In genomic region chr2:130873700-130874346, GRCh38 we compare ENCODE assay signal across 8 cellular contexts. TPM values are rescaled to one million over a fixed set of nuclear protein-coding genes. Genes with fewer than 3 reads are reported as not detected.
DNase-seq lines count a peak whose midpoint lies in the region; ATAC-seq and TF ChIP-seq lines count a peak whose summit lies in the region.

No MANE protein-coding gene starts in this region.

- H3K9me3 Mint-ChIP-seq in activated CD8-positive, alpha-beta T cell treated with anti-CD3 and anti-CD28 coated beads for 36 hours = no peaks in the 10 kb centered on the region
- no peaks in the 10 kb centered on the region for H3K9me3 Mint-ChIP-seq in effector memory CD8-positive, alpha-beta T cell

- no peak overlapping the region for H2AK5ac ChIP-seq in mesendoderm (ENCODE audit: low read length)

- H3K4me3 ChIP-seq in mesendoderm (ENCODE audit: low read length) = no peak overlapping the region

- H3K56ac ChIP-seq in mesendoderm (ENCODE audit: low read length) = no peak overlapping the region

- H2BK15ac ChIP-seq in mesendoderm (replicated peaks; ENCODE audit: low read depth) = no peak overlapping the region

- no peaks in the 10 kb centered on the region for H3K27me3 ChIP-seq in mesendoderm (ENCODE audit: insufficient read depth, low read length, poor library complexity)

- H3K18ac ChIP-seq in mesendoderm (ENCODE audit: low read length) = no peak overlapping the region

- no peak overlapping the region for H3K9ac ChIP-seq in mesendoderm (ENCODE audit: low read length)

- H3K4me1 Mint-ChIP-seq in activated CD8-positive, alpha-beta T cell treated with anti-CD3 and anti-CD28 coated beads for 36 hours (ENCODE audit: low read depth) = peaks cover 2% of the 10 kb centered on the region
- H3K4me1 Mint-ChIP-seq in effector memory CD8-positive, alpha-beta T cell (ENCODE audit: low read depth in 2 of 2) = peaks cover 0 to 1% of the 10 kb centered on the region in 2 donors

- intact Hi-C loops in activated CD8-positive, alpha-beta T cell treated with anti-CD3 and anti-CD28 coated beads for 36 hours (cut with micrococcal nuclease) = loop anchor here (1.0 kb wide), 1 partner anchor 77 kb away; no protein-coding TSS in a partner anchor

- H3K4me3 Mint-ChIP-seq in activated CD8-positive, alpha-beta T cell treated with anti-CD3 and anti-CD28 coated beads for 36 hours = no peak overlapping the region
- peak overlapping the region in 1 of 2 donors; percentile 13 for H3K4me3 Mint-ChIP-seq in effector memory CD8-positive, alpha-beta T cell

- no peak overlapping the region for H3K23ac ChIP-seq in mesendoderm (ENCODE audit: low read length)

- H3K4me1 ChIP-seq in mesendoderm (ENCODE audit: control insufficient read depth, low read depth, low read length) = no peaks in the 10 kb centered on the region

- H3K79me1 ChIP-seq in mesendoderm (ENCODE audit: low read length) = no peaks in the 10 kb centered on the region

- no peaks in the 10 kb centered on the region for H3K36me3 ChIP-seq in mesendoderm (ENCODE audit: control insufficient read depth, insufficient read depth, low read length)

- no peak overlapping the region for H3K27ac Mint-ChIP-seq in activated CD8-positive, alpha-beta T cell treated with anti-CD3 and anti-CD28 coated beads for 36 hours
- H3K27ac Mint-ChIP-seq in effector memory CD8-positive, alpha-beta T cell = no peak overlapping the region

- H3K4me2 ChIP-seq in mesendoderm (ENCODE audit: low read length) = no peak overlapping the region

- no peak overlapping the region for H2BK5ac ChIP-seq in mesendoderm (ENCODE audit: low read length)

- H3K36me3 Mint-ChIP-seq in activated CD8-positive, alpha-beta T cell treated with anti-CD3 and anti-CD28 coated beads for 36 hours (ENCODE audit: low read depth) = no peaks in the 10 kb centered on the region
- no peaks in the 10 kb centered on the region for H3K36me3 Mint-ChIP-seq in effector memory CD8-positive, alpha-beta T cell (ENCODE audit: insufficient read depth)

- POLR2A ChIA-PET in activated CD8-positive, alpha-beta T cell treated with anti-CD3 and anti-CD28 coated beads for 36 hours (lab: Charles Lee) = no interaction called here

- ATAC-seq in GM18907 (IDR thresholded peaks at IDR 0.05; ENCODE audit: unreplicated experiment) = peak; percentile 88
- peak; percentile 93 for ATAC-seq in HG03159 (IDR thresholded peaks at IDR 0.05; ENCODE audit: unreplicated experiment)
- peak; percentile 90 for ATAC-seq in activated CD8-positive, alpha-beta T cell treated with anti-CD3 and anti-CD28 coated beads for 36 hours
- ATAC-seq in effector memory CD8-positive, alpha-beta T cell (replicated peaks) = peak; percentile 62

- H4K5ac ChIP-seq in mesendoderm (ENCODE audit: low read length) = no peak overlapping the region

- H3K27ac ChIP-seq in mesendoderm (ENCODE audit: low read depth, low read length) = no peak overlapping the region

- no peak overlapping the region for H4K8ac ChIP-seq in mesendoderm (ENCODE audit: low read depth, low read length)

- DNase-seq in Ammon's horn (ENCODE audit: low spot score) (peak; percentile 89), NCI-H748 (lab: John Stamatoyannopoulos, UW; ENCODE audit: unreplicated experiment) (peak; percentile 48), mesendoderm (peak; percentile 72)
- DNase-seq in activated CD8-positive, alpha-beta T cell treated with anti-CD3 and anti-CD28 coated beads for 36 hours = peak; percentile 87
- peak; percentile 51 to 68 (median 57) for DNase-seq in effector memory CD8-positive, alpha-beta T cell
- DNase-seq in stimulated activated CD8-positive, alpha-beta memory T cell treated with anti-CD3 and anti-CD28 coated beads, Interleukin-2, amount 100 ng/mL, for 48 hours (ENCODE audit: low read depth in 2 of 2) = peak; percentile 32 to 56

- CTCF ChIA-PET in activated CD8-positive, alpha-beta T cell treated with anti-CD3 and anti-CD28 coated beads for 36 hours (lab: Charles Lee) = interaction anchor here (0.6 to 12.6 kb wide), 24 partner anchors 11 to 167 kb away, joined by 3 to 241 read pairs (median 4); no protein-coding TSS in a partner anchor

- WGBS in mesendoderm (ENCODE audit: extremely low coverage, insufficient coverage, low lambda C conversion rate) = no CpG with 5 or more reads among the region's 9 CpGs

- peak; percentile 68 for TF ChIP-seq CTCF in activated CD8-positive, alpha-beta T cell treated with anti-CD3 and anti-CD28 coated beads for 36 hours (IDR thresholded peaks at IDR 0.05)

- H3K79me2 ChIP-seq in mesendoderm (ENCODE audit: control insufficient read depth, insufficient read depth, low read length) = no peaks in the 10 kb centered on the region

- no peak overlapping the region for H2BK120ac ChIP-seq in mesendoderm (ENCODE audit: low read depth, low read length)

- H3K4ac ChIP-seq in mesendoderm (ENCODE audit: low read depth, low read length) = no peak overlapping the region

- peaks cover 9% of the 10 kb centered on the region for H3K27me3 Mint-ChIP-seq in activated CD8-positive, alpha-beta T cell treated with anti-CD3 and anti-CD28 coated beads for 36 hours
- H3K27me3 Mint-ChIP-seq in effector memory CD8-positive, alpha-beta T cell = peaks cover 27 to 39% of the 10 kb centered on the region in 2 donors

RNA-seq across cellular contexts. Expression of gene ARHGEF4, which starts 37.1 kb away (rescaled TPM):
- 1 to 10 TPM; 4.2 to 4.3 TPM for total RNA-seq in activated CD8-positive, alpha-beta T cell treated with anti-CD3 and anti-CD28 coated beads for 36 hours
- polyA plus RNA-seq in mesendoderm (2013, experiment 1 of 2) = 3.3 TPM
- polyA plus RNA-seq in mesendoderm (2013, experiment 2 of 2) = 3.3 TPM
